In genomic region chr4:176902710-176903323, GRCh38 we compare ENCODE assay signal across 9 cellular contexts.
A peak's percentile ranks its signal among the peaks of the same experiment; 100 is the strongest.
DNase-seq lines count a peak whose midpoint lies in the region; ATAC-seq and TF ChIP-seq lines count a peak whose summit lies in the region.
"Had no signal": no experiment of that assay in that cellular context is flagged by ENCODE, and none has a peak within 500 bp of the region (broad histone marks: within the 10 kb centered on the region; RNA-seq: fewer than 3 reads in every experiment).

No MANE protein-coding gene starts in this region.

- no peaks in the 10 kb centered on the region for H3K36me3 Mint-ChIP-seq in activated T-cell treated with anti-CD3 and anti-CD28 coated beads, Interleukin-2, amount 50 U/mL, for 72 hours (ENCODE audit: insufficient read depth in 2 of 2)
- no peaks in the 10 kb centered on the region for H3K36me3 Mint-ChIP-seq in activated CD8-positive, alpha-beta T cell treated with anti-CD3 and anti-CD28 coated beads for 36 hours (ENCODE audit: low read depth)

- H3K4me3 ChIP-seq in transverse colon, result no peak overlapping the region
- H3K4me3 ChIP-seq: skin epidermis had no signal

- TF ChIP-seq EP300 in transverse colon (IDR thresholded peaks at IDR 0.05; ENCODE audit: low read depth), result no peak

- H3K4me1 ChIP-seq in transverse colon, result no peaks in the 10 kb centered on the region

- H3K4me3 Mint-ChIP-seq in activated T-cell treated with anti-CD3 and anti-CD28 coated beads, Interleukin-2, amount 50 U/mL, for 72 hours, result no peak overlapping the region
- H3K4me3 Mint-ChIP-seq in activated CD8-positive, alpha-beta T cell treated with anti-CD3 and anti-CD28 coated beads for 36 hours, result no peak overlapping the region

- CTCF ChIA-PET in activated CD8-positive, alpha-beta T cell treated with anti-CD3 and anti-CD28 coated beads for 36 hours (lab: Charles Lee), result no interaction called here

- no peak for DNase-seq in activated T-cell treated with anti-CD3 and anti-CD28 coated beads, Interleukin-2, amount 50 U/mL, for 72 hours
- DNase-seq in activated T-cell treated with anti-CD3 and anti-CD28 coated beads, Interleukin-2, amount 50 U/mL, for 48 hours, result no peak
- DNase-seq in activated CD8-positive, alpha-beta T cell treated with anti-CD3 and anti-CD28 coated beads for 36 hours, result no peak
- peak; percentile 84 for DNase-seq in stromal cell of bone marrow (ENCODE audit: low read depth)
- no peak for DNase-seq in DMS79 treated with DMSO at 0.1 percent for 48 hours (lab: John Stamatoyannopoulos, UW)
- DNase-seq in KBM-7, result no peak
- DNase-seq in transverse colon, result no peak

- POLR2A ChIA-PET in activated CD8-positive, alpha-beta T cell treated with anti-CD3 and anti-CD28 coated beads for 36 hours (lab: Charles Lee), result no interaction called here

- 61 to 62% methylated on average over 5 of the region's 5 CpGs for WGBS in transverse colon (ENCODE audit: low coverage in 1 of 2), 2 donors

- H3K27ac ChIP-seq in transverse colon, result no peak overlapping the region

- TF ChIP-seq CTCF in activated CD8-positive, alpha-beta T cell treated with anti-CD3 and anti-CD28 coated beads for 36 hours (IDR thresholded peaks at IDR 0.05), result no peak
- no peak for TF ChIP-seq CTCF in transverse colon (IDR thresholded peaks at IDR 0.05)

- in situ Hi-C loops in KBM-7 (cut with MboI; ENCODE audit: low pct_unique_long_range_greater_than_20kb, low sequenced_read_pairs) (no loop called here), transverse colon (cut with MboI; ENCODE audit: low pct_ligation_motif_present in 1 of 4, low pct_unique_long_range_greater_than_20kb in 1 of 4, low sequenced_read_pairs in 3 of 4) (no loop called here)

- peaks cover 8% of the 10 kb centered on the region for H3K4me1 Mint-ChIP-seq in activated T-cell treated with anti-CD3 and anti-CD28 coated beads, Interleukin-2, amount 50 U/mL, for 72 hours (ENCODE audit: low read depth)
- peaks cover 8% of the 10 kb centered on the region for H3K4me1 Mint-ChIP-seq in activated CD8-positive, alpha-beta T cell treated with anti-CD3 and anti-CD28 coated beads for 36 hours (ENCODE audit: low read depth)

- no peaks in the 10 kb centered on the region for H3K27me3 ChIP-seq in transverse colon

- intact Hi-C loops in activated CD8-positive, alpha-beta T cell treated with anti-CD3 and anti-CD28 coated beads for 36 hours (cut with micrococcal nuclease), result no loop called here
- intact Hi-C loops in transverse colon (cut with DNase I; ENCODE audit: low total_unique reads), result no loop called here

- no peaks in the 10 kb centered on the region for H3K36me3 ChIP-seq in transverse colon

- no peaks in the 10 kb centered on the region for H3K27me3 Mint-ChIP-seq in activated T-cell treated with anti-CD3 and anti-CD28 coated beads, Interleukin-2, amount 50 U/mL, for 72 hours (ENCODE audit: low read depth)
- no peaks in the 10 kb centered on the region for H3K27me3 Mint-ChIP-seq in activated CD8-positive, alpha-beta T cell treated with anti-CD3 and anti-CD28 coated beads for 36 hours

- no peaks in the 10 kb centered on the region for H3K9me3 ChIP-seq in transverse colon

- peaks cover 0 to 2% of the 10 kb centered on the region in 2 donors for H3K9me3 Mint-ChIP-seq in activated T-cell treated with anti-CD3 and anti-CD28 coated beads, Interleukin-2, amount 50 U/mL, for 72 hours
- H3K9me3 Mint-ChIP-seq in activated CD8-positive, alpha-beta T cell treated with anti-CD3 and anti-CD28 coated beads for 36 hours, result peaks cover 1% of the 10 kb centered on the region

- ATAC-seq in activated T-cell treated with anti-CD3 and anti-CD28 coated beads, Interleukin-2, amount 50 U/mL, for 72 hours (replicated peaks in 1 of 2), result peak; percentile 94 to 95
- ATAC-seq in HG03095 (IDR thresholded peaks at IDR 0.05; ENCODE audit: unreplicated experiment), result peak; percentile 96
- peak; percentile 94 for ATAC-seq in activated CD8-positive, alpha-beta T cell treated with anti-CD3 and anti-CD28 coated beads for 36 hours

- peak overlapping the region; percentile 70 for H3K27ac Mint-ChIP-seq in activated T-cell treated with anti-CD3 and anti-CD28 coated beads, Interleukin-2, amount 50 U/mL, for 72 hours
- no peak overlapping the region for H3K27ac Mint-ChIP-seq in activated CD8-positive, alpha-beta T cell treated with anti-CD3 and anti-CD28 coated beads for 36 hours

- no peak for TF ChIP-seq POLR2A in transverse colon (IDR thresholded peaks at IDR 0.05)
